8 cellular contexts compared by ENCODE assay signal in the genomic region with DNA sequence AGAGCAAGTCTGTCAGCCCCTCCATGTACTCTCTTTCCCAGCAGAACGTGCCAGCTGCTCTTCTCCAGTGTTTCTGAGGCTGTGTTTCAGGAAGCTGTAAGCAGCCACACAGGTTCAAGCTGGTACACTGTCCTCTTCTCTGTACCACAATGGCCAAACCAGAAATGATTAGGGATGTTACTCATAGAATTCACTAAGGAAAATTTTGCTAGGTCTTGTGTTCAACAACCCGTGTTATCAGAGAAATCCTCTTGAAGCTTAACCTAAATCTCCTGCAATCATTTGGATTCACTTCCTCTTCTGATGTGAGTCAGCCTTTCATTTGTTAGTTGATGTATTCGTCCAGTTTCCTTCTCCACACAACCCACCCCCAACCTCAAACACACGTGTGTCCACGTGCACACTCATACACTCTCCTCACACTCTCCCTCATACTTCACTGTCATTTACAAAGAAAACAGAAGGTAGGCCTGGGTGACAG.
DNase-seq lines count a peak whose midpoint lies in the region; ATAC-seq and TF ChIP-seq lines count a peak whose summit lies in the region.

No MANE protein-coding gene starts in this region.

- no peak for TF ChIP-seq POLR2A in esophagus muscularis mucosa (IDR thresholded peaks at IDR 0.05; ENCODE audit: low read depth)
- TF ChIP-seq POLR2A in adrenal gland (IDR thresholded peaks at IDR 0.05) = no peak
- TF ChIP-seq POLR2A in erythroblast (IDR thresholded peaks at IDR 0.05; ENCODE audit: low read length) = no peak

- H3K27ac ChIP-seq in esophagus muscularis mucosa (replicated peaks in 1 of 4) (peak overlapping the region; percentile 28 to 53 (median 40)), adrenal gland (peak overlapping the region in 1 of 5 donors; percentile 33), SJCRH30 (no peak overlapping the region)

- no peaks in the 10 kb centered on the region for H3K27me3 ChIP-seq in esophagus muscularis mucosa
- H3K27me3 ChIP-seq in adrenal gland = no peaks in the 10 kb centered on the region
- no peaks in the 10 kb centered on the region for H3K27me3 ChIP-seq in SJCRH30

- intact Hi-C loops in esophagus muscularis mucosa (cut with DNase I) (no loop called here), adrenal gland (cut with DNase I) (loop anchor here in 1 of 2 donors (10.0 kb wide), 1 partner anchor 119 kb away; a partner anchor contains a TSS)

- no peaks in the 10 kb centered on the region for H3K9me3 ChIP-seq in esophagus muscularis mucosa
- H3K9me3 ChIP-seq in adrenal gland (replicated peaks in 1 of 3) = no peaks in the 10 kb centered on the region
- no peaks in the 10 kb centered on the region for H3K9me3 ChIP-seq in SJCRH30 (replicated peaks)

- ATAC-seq in GM19468 (IDR thresholded peaks at IDR 0.05; ENCODE audit: extremely low read depth, unreplicated experiment) (peak; percentile 95), HG03460 (IDR thresholded peaks at IDR 0.05; ENCODE audit: unreplicated experiment) (peak; percentile 98)

- TF ChIP-seq EP300 in esophagus muscularis mucosa (IDR thresholded peaks at IDR 0.05) = no peak

- 46% methylated on average over 5 of the region's 5 CpGs for WGBS in esophagus muscularis mucosa
- WGBS in adrenal gland, 4 donors = 65 to 67% (median 67%) methylated on average over 5 of the region's 5 CpGs

- H3K36me3 ChIP-seq in esophagus muscularis mucosa (peaks cover 0 to 56% (median 39%) of the 10 kb centered on the region in 4 donors), adrenal gland (replicated peaks in 1 of 2) (peaks cover 0 to 15% of the 10 kb centered on the region in 2 donors), SJCRH30 (peaks cover 69% of the 10 kb centered on the region)

- TF ChIP-seq CTCF in esophagus muscularis mucosa (IDR thresholded peaks at IDR 0.05) (no peak), adrenal gland (IDR thresholded peaks at IDR 0.05) (no peak)

- H3K4me1 ChIP-seq in esophagus muscularis mucosa (peaks cover 0 to 42% (median 38%) of the 10 kb centered on the region in 4 donors), adrenal gland (replicated peaks in 1 of 2) (peaks cover 0 to 12% of the 10 kb centered on the region in 2 donors), SJCRH30 (no peaks in the 10 kb centered on the region)

- H3K4me3 ChIP-seq in esophagus muscularis mucosa (no peak overlapping the region), adrenal gland (no peak overlapping the region), SJCRH30 (no peak overlapping the region)

- DNase-seq in GF-D8 (lab: John Stamatoyannopoulos, UW) = peak; percentile 85
- no peak for DNase-seq in esophagus muscularis mucosa (ENCODE audit: extremely low spot score)
- no peak for DNase-seq in adrenal gland
- no peak for DNase-seq in erythroblast (lab: John Stamatoyannopoulos, UW)
- no peak for DNase-seq in mesenteric fat pad (ENCODE audit: low spot score)
- no peak for DNase-seq in SJCRH30
